ENCODE assay signal across 28 cellular contexts in the genomic region with DNA sequence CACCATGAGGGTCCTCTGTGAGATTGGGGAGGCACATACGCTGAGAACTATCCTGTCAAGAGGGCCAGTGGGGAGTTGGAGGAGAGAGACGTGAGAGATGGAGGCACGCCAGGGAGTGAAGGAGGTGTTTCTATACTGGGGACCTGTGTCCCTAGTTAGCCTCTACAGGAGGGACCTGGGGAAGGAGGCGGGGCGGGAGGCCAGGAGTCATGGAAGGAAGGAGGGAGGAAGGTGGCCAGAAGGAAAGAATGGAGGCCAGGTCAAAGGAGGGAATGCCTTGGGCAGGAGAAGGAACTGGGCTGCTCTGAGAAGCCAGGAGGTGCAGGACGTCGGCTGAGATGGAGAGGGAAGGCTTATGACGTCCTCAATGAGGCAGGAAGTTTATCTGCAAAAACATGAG.
DNase-seq lines count a peak whose midpoint lies in the region; ATAC-seq and TF ChIP-seq lines count a peak whose summit lies in the region.
"Had no signal": no experiment of that assay in that cellular context is flagged by ENCODE, and none has a peak within 500 bp of the region (broad histone marks: within the 10 kb centered on the region; RNA-seq: fewer than 3 reads in every experiment).

No MANE protein-coding gene starts in this region.

- H3K27ac Mint-ChIP-seq in chondrocyte (ENCODE audit: unreplicated experiment): peak overlapping the region; percentile 34
- H3K27ac Mint-ChIP-seq in nephron: peak overlapping the region; percentile 47 to 97 (median 91)
- H3K27ac Mint-ChIP-seq: dendritic cell treated with granulocyte-macrophage colony-stimulating factor and Interleukin-4, amounts not matched to agents 40 ng/mL and 50 ng/mL, for 4 days; GM23338; naive B cell; T-cell had no signal

- H3K4me1 Mint-ChIP-seq in chondrocyte (ENCODE audit: low read depth): peaks cover 57% of the 10 kb centered on the region
- peaks cover 81% of the 10 kb centered on the region for H3K4me1 Mint-ChIP-seq in nephron
- H3K4me1 Mint-ChIP-seq: T-cell had no signal

- peak; percentile 37 for ATAC-seq in Right ventricle myocardium superior (ENCODE audit: poor library complexity)
- ATAC-seq: GM23338, sciatic nerve, T-cell had no signal

- no peaks in the 10 kb centered on the region for H3K27me3 ChIP-seq in testis
- H3K27me3 ChIP-seq: BLaER1 treated with 17β-estradiol and CSF1 and Interleukin-3, amounts not matched to agents 10 nM and 100 nM; ovary had no signal

- H3K9me3 Mint-ChIP-seq in chondrocyte (ENCODE audit: low read depth) (no peaks in the 10 kb centered on the region), nephron (no peaks in the 10 kb centered on the region)
- H3K9me3 Mint-ChIP-seq: brain; dendritic cell treated with granulocyte-macrophage colony-stimulating factor and Interleukin-4, amounts not matched to agents 40 ng/mL and 50 ng/mL, for 4 days; GM23338; T-cell had no signal

- TF ChIP-seq POLR2A in testis (IDR thresholded peaks at IDR 0.05): no peak

- H3K36me3 Mint-ChIP-seq in chondrocyte (ENCODE audit: low read depth) (no peaks in the 10 kb centered on the region), nephron (ENCODE audit: low read depth) (no peaks in the 10 kb centered on the region)
- H3K36me3 Mint-ChIP-seq: brain, naive B cell, T-cell had no signal

- H3K27me3 Mint-ChIP-seq in chondrocyte (ENCODE audit: low read depth): peaks cover 23% of the 10 kb centered on the region
- H3K27me3 Mint-ChIP-seq in nephron (ENCODE audit: low read depth): peaks cover 4% of the 10 kb centered on the region
- H3K27me3 Mint-ChIP-seq: brain had no signal

- peaks cover 81% of the 10 kb centered on the region for H3K4me1 ChIP-seq in testis
- H3K4me1 ChIP-seq: Caco-2 had no signal

- DNase-seq in chondrocyte (ENCODE audit: low spot score) (peak; percentile 52), Right ventricle myocardium superior (no peak), testis (no peak), ecto neural progenitor cell (ENCODE audit: low spot score) (no peak), COR-L47 (lab: John Stamatoyannopoulos, UW) (no peak)
- no peak for DNase-seq in stimulated activated CD4-positive, alpha-beta T cell treated with anti-CD3 and anti-CD28 coated beads, Interleukin-1b, Interleukin-23, amount 100 ng/mL, for 48 hours
- DNase-seq in activated T-cell treated with anti-CD3 and anti-CD28 coated beads, Interleukin-2, amount 50 U/mL, for 48 hours: no peak
- DNase-seq: activated CD4-positive, alpha-beta T cell treated with anti-CD3 and anti-CD28 coated beads, Interleukin-2, amount 50 U/mL, for 48 hours; activated CD4-positive, CD25-positive, alpha-beta regulatory T cell; activated effector memory CD4-positive, alpha-beta T cell treated with Interleukin-2 at 50 U/mL for 16 hours; Caco-2; DMS79; GF-D8; left cardiac atrium; mesendoderm; naive B cell; NCI-H2171 treated with DMSO at 0.1 percent for 48 hours; NCI-H524 treated with DMSO at 0.1 percent for 48 hours; NK-92 treated with Interleukin-12 subunit alpha and Interleukin-12 subunit beta, amount 100 ng/mL, for 24 hours; SJCRH30; T-cell had no signal

- peak overlapping the region; percentile 73 to 85 for H3K27ac ChIP-seq in testis
- H3K27ac ChIP-seq: BLaER1 treated with 17β-estradiol and CSF1 and Interleukin-3, amounts not matched to agents 10 nM and 100 nM; SJCRH30 had no signal

- 53 to 70% methylated on average over 8 of the region's 8 CpGs for WGBS in testis, 2 donors

- TF ChIP-seq CTCF in chondrocyte (IDR thresholded peaks at IDR 0.05): no peak
- TF ChIP-seq CTCF in nephron (IDR thresholded peaks at IDR 0.05; ENCODE audit: unreplicated experiment in 3 of 3): no peak
- TF ChIP-seq CTCF in testis (IDR thresholded peaks at IDR 0.05): no peak

- H3K36me3 ChIP-seq in testis (ENCODE audit: low read depth, missing control alignments): no peaks in the 10 kb centered on the region
- H3K36me3 ChIP-seq: BLaER1 treated with 17β-estradiol and CSF1 and Interleukin-3, amounts not matched to agents 10 nM and 100 nM; ovary; SJCRH30 had no signal

- H3K4me3 Mint-ChIP-seq in chondrocyte (ENCODE audit: unreplicated experiment): no peak overlapping the region
- no peak overlapping the region for H3K4me3 Mint-ChIP-seq in nephron
- H3K4me3 Mint-ChIP-seq: brain; dendritic cell treated with granulocyte-macrophage colony-stimulating factor and Interleukin-4, amounts not matched to agents 40 ng/mL and 50 ng/mL, for 4 days; GM23338; naive B cell; T-cell had no signal

- intact Hi-C loops in Right ventricle myocardium superior (cut with DNase I): no loop called here
- intact Hi-C loops in testis (cut with DNase I; ENCODE audit: low total_unique reads): no loop called here

- no peak overlapping the region for H3K4me3 ChIP-seq in testis
- H3K4me3 ChIP-seq: BLaER1 treated with 17β-estradiol and CSF1 and Interleukin-3, amounts not matched to agents 10 nM and 100 nM; GM23338; ovary; SJCRH30 had no signal

- H3K9me3 ChIP-seq in testis: no peaks in the 10 kb centered on the region
- H3K9me3 ChIP-seq: BLaER1 treated with 17β-estradiol and CSF1 and Interleukin-3, amounts not matched to agents 10 nM and 100 nM; Caco-2; ovary; SJCRH30 had no signal
